Comparison of ENCODE assay signal across 29 cellular contexts in genomic region chr10:68139451-68140272, GRCh38. TPM values are rescaled to one million over a fixed set of nuclear protein-coding genes. Genes with fewer than 3 reads are reported as not detected.
DNase-seq lines count a peak whose midpoint lies in the region; ATAC-seq and TF ChIP-seq lines count a peak whose summit lies in the region.
"Had no signal": no experiment of that assay in that cellular context is flagged by ENCODE, and none has a peak within 500 bp of the region (broad histone marks: within the 10 kb centered on the region; RNA-seq: fewer than 3 reads in every experiment).

No MANE protein-coding gene starts in this region.

- H3K9ac ChIP-seq in HCT116 (ENCODE audit: low read length) = no peak overlapping the region

- TF ChIP-seq CTCF in HCT116 (IDR thresholded peaks at IDR 0.05 in 2 of 3, conservative IDR thresholded peaks at IDR 0.05 in 1 of 3; ENCODE audit: borderline replicate concordance in 1 of 3, insufficient read depth in 1 of 3, low read depth in 2 of 3, low read length in 2 of 3) (no peak), fibroblast of pulmonary artery (IDR thresholded peaks at IDR 0.05; ENCODE audit: low read length, missing control alignments) (no peak), psoas muscle (IDR thresholded peaks at IDR 0.05) (no peak)

- no peaks in the 10 kb centered on the region for H4K20me1 ChIP-seq in HCT116 (ENCODE audit: insufficient read depth)

- WGBS in psoas muscle, 3 donors = 59 to 68% (median 64%) methylated on average over 6 of the region's 6 CpGs

- CTCF ChIA-PET in HCT116 (lab: Charles Lee) = no interaction called here

- peak overlapping the region; percentile 10 for H3K4me2 ChIP-seq in HCT116 (ENCODE audit: low read length)
- H3K4me2 ChIP-seq: hepatocyte, PC-9 had no signal

- RAD21 ChIA-PET in HCT116 (lab: Charles Lee; ENCODE audit: low non-redundant PET in 1 of 2, low total read pairs in 2 of 2, uncharacterized antibody in 2 of 2, unreplicated experiment in 2 of 2) = no interaction called here

- H3K27me3 ChIP-seq in HCT116 (ENCODE audit: insufficient read depth, low read length) = no peaks in the 10 kb centered on the region
- H3K27me3 ChIP-seq in psoas muscle (ENCODE audit: insufficient read depth in 3 of 3, low read length in 2 of 3) = no peaks in the 10 kb centered on the region
- H3K27me3 ChIP-seq: dorsolateral prefrontal cortex, hepatocyte, upper lobe of left lung had no signal

- no peaks in the 10 kb centered on the region for H3K79me2 ChIP-seq in HCT116 (ENCODE audit: insufficient read depth, low read length)
- H3K79me2 ChIP-seq: hepatocyte had no signal

- H3K9me3 ChIP-seq in HCT116 (ENCODE audit: control insufficient read depth in 1 of 2, insufficient read depth in 1 of 2, low read depth in 1 of 2, low read length in 2 of 2) (no peaks in the 10 kb centered on the region), psoas muscle (no peaks in the 10 kb centered on the region)
- H3K9me3 ChIP-seq: upper lobe of left lung had no signal

- H3K36me3 ChIP-seq in HCT116 (ENCODE audit: control insufficient read depth in 1 of 2, insufficient read depth in 2 of 2, low read length in 2 of 2) (no peaks in the 10 kb centered on the region), psoas muscle (ENCODE audit: insufficient read depth in 1 of 2, low read depth in 1 of 2) (peaks cover 0 to 71% of the 10 kb centered on the region in 2 donors)
- H3K36me3 ChIP-seq: upper lobe of left lung, WERI-Rb-1 had no signal

- ATAC-seq in HCT116 (no peak), psoas muscle (peak in 3 of 4 donors; percentile 20 to 35 (median 32)), GM19397 (IDR thresholded peaks at IDR 0.05; ENCODE audit: unreplicated experiment) (no peak), HG03432 (IDR thresholded peaks at IDR 0.05; ENCODE audit: unreplicated experiment) (no peak)
- ATAC-seq: activated T-cell treated with anti-CD3 and anti-CD28 coated beads, Interleukin-2, amount 50 U/mL, for 4 hours; GM12878; naive thymus-derived CD4-positive, alpha-beta T cell had no signal

- intact Hi-C loops in HCT116 (cut with micrococcal nuclease) (no loop called here), psoas muscle (cut with DNase I) (no loop called here)

- peak overlapping the region; percentile 60 for H2AFZ ChIP-seq in HCT116 (ENCODE audit: low read depth, low read length, poor library complexity, severe bottlenecking)
- H2AFZ ChIP-seq: hepatocyte, PC-9 had no signal

- H3K4me1 ChIP-seq in HCT116 (ENCODE audit: control insufficient read depth in 1 of 2, insufficient read depth in 2 of 2, low read length in 2 of 2) (peaks cover 23 to 58% of the 10 kb centered on the region in 2 experiments), psoas muscle (peaks cover 70% of the 10 kb centered on the region)
- H3K4me1 ChIP-seq: upper lobe of left lung had no signal

- POLR2A ChIA-PET in HCT116 (lab: Charles Lee) = no interaction called here

- no peak for TF ChIP-seq RAD21 in HCT116 (IDR thresholded peaks at IDR 0.05; ENCODE audit: low read depth)

- no peak overlapping the region for H3K27ac ChIP-seq in HCT116 (ENCODE audit: low read depth, low read length)
- peak overlapping the region; percentile 85 for H3K27ac ChIP-seq in psoas muscle
- H3K27ac ChIP-seq in caudate nucleus (ENCODE audit: low read depth, low read length) = no peak overlapping the region
- H3K27ac ChIP-seq: dorsolateral prefrontal cortex, hepatocyte, upper lobe of left lung, WERI-Rb-1 had no signal

- H3K9me2 ChIP-seq in HCT116 (ENCODE audit: insufficient read depth) = no peaks in the 10 kb centered on the region

- no peak overlapping the region for H3K4me3 ChIP-seq in HCT116 (replicated peaks in 1 of 2; ENCODE audit: low read depth in 1 of 2, low read length in 2 of 2)
- H3K4me3 ChIP-seq in fibroblast of pulmonary artery (replicated peaks; ENCODE audit: low read depth, low read length) = no peak overlapping the region
- H3K4me3 ChIP-seq in psoas muscle = peak overlapping the region; percentile 22
- H3K4me3 ChIP-seq: dorsolateral prefrontal cortex, GM12878, hepatocyte, PC-9, upper lobe of left lung had no signal

- TF ChIP-seq POLR2A in HCT116 (IDR thresholded peaks at IDR 0.05; ENCODE audit: borderline replicate concordance, extremely low read depth, insufficient read depth, insufficient read length) = no peak

- no TSS peak for BruUV-seq in HCT116 (replicated peaks; lab: Mats Ljungman, UMichigan)

- DNase-seq in HCT116 (ENCODE audit: low read depth, low spot score) (no peak), M059J (ENCODE audit: low read depth) (peak; percentile 56), fibroblast of pulmonary artery (ENCODE audit: low read depth) (peak; percentile 24), psoas muscle (no peak), caudate nucleus (lab: John Stamatoyannopoulos, UW) (no peak)
- DNase-seq: activated CD4-positive, alpha-beta T cell treated with anti-CD3 and anti-CD28 coated beads, Interleukin-2, amount 10 ng/mL, durations not matched to agents 7 days and 5 days; activated gamma-delta T cell treated with Interleukin-2 at 50 U/mL for 16 hours; activated T-cell treated with anti-CD3 and anti-CD28 coated beads, Interleukin-2, amount 50 U/mL, for 4 hours; cerebellar nuclear complex; DND-41; dorsolateral prefrontal cortex; left cardiac atrium; mesendoderm; naive thymus-derived CD4-positive, alpha-beta T cell; NCI-H1105 treated with DMSO at 0.1 percent for 48 hours; NCI-H2029; NCI-H526; NK-92 treated with Interleukin-12 subunit alpha and Interleukin-12 subunit beta, amount 100 ng/mL, for 24 hours; nucleus accumbens; PC-9; SW 1271; T-helper 9 cell; upper lobe of left lung; WERI-Rb-1 had no signal

TF ChIP-seq in HCT116, 20 proteins besides CTCF, POLR2A, EP300 and RAD21:
- TF ChIP-seq JUND (IDR thresholded peaks at IDR 0.05) = no peak
- TF ChIP-seq EZH2phosphoT487 (IDR thresholded peaks at IDR 0.05; ENCODE audit: borderline replicate concordance) = no peak
- TF ChIP-seq CBX3 (IDR thresholded peaks at IDR 0.05; ENCODE audit: low read depth) = no peak

RNA-seq across cellular contexts. Expression of gene MYPN, which starts 30.4 kb away (rescaled TPM):
- total RNA-seq in HCT116 (2021; ENCODE audit: unreplicated experiment) (0.34 TPM), psoas muscle (100 to 1,000 TPM; 216 to 376 (median 312) TPM)
- 0.06 and 0.09 TPM in 2 replicates for polyA plus RNA-seq in HCT116 (2012)
- total RNA-seq in M059J (2014; rRNA removed; shearing (Covaris generic)) = 30.8 and 34.5 TPM in 2 replicates
- polyA plus RNA-seq in psoas muscle = 100 to 1,000 TPM in 1 of 3 donors, 10 to 100 TPM in 2; 24.3 to 117 (median 97.4) TPM
- total RNA-seq: activated CD4-positive, alpha-beta T cell treated with anti-CD3 and anti-CD28 coated beads, Interleukin-2, amount 10 ng/mL, durations not matched to agents 7 days and 5 days; activated T-cell treated with anti-CD3 and anti-CD28 coated beads, Interleukin-2, amount 50 U/mL, for 4 hours; GM12878; hepatocyte; naive thymus-derived CD4-positive, alpha-beta T cell; upper lobe of left lung had no signal
- polyA plus RNA-seq: CD14-positive monocyte; hepatocyte; naive thymus-derived CD4-positive, alpha-beta T cell had no signal

Comparison
In these comparisons a context has a peak if more than half of its experiments do, and no peak if none do; other contexts are left out.
1. ATAC-seq: peak in psoas muscle (3 of 4); none in HCT116 (single experiment), GM19397 (single experiment) and HG03432 (single experiment).
2. DNase-seq: peak in M059J (single experiment) and fibroblast of pulmonary artery (single experiment); none in HCT116 (single experiment), psoas muscle (0 of 2) and caudate nucleus (0 of 61).
3. RNA of gene MYPN, which starts 30.4 kb away (total RNA-seq): 216 to 376 TPM in psoas muscle and 30.8 to 34.5 TPM in M059J; 0.34 TPM in HCT116 (single experiment); every median in the first group is over 10 times any median in the second.